In genomic region chr5:119439140-119439625, GRCh38 we compare ENCODE assay signal across 8 cellular contexts. TPM values are rescaled to one million over a fixed set of nuclear protein-coding genes. Genes with fewer than 3 reads are reported as not detected.
A peak's percentile ranks its signal among the peaks of the same experiment; 100 is the strongest.
DNase-seq lines count a peak whose midpoint lies in the region; ATAC-seq and TF ChIP-seq lines count a peak whose summit lies in the region.

No MANE protein-coding gene starts in this region.

- H3K4me1 Mint-ChIP-seq in activated T-cell treated with anti-CD3 and anti-CD28 coated beads, Interleukin-2, amount 50 U/mL, for 24 hours (ENCODE audit: low read depth) = peaks cover 4% of the 10 kb centered on the region

- H3K27me3 Mint-ChIP-seq in activated T-cell treated with anti-CD3 and anti-CD28 coated beads, Interleukin-2, amount 50 U/mL, for 24 hours = peaks cover 19% of the 10 kb centered on the region

- H3K27ac ChIP-seq in subcutaneous abdominal adipose tissue (ENCODE audit: low read depth, low read length) = no peak overlapping the region

- H3K9me3 Mint-ChIP-seq in activated T-cell treated with anti-CD3 and anti-CD28 coated beads, Interleukin-2, amount 50 U/mL, for 24 hours = peaks cover under 1% of the 10 kb centered on the region

- TF ChIP-seq CTCF in GM20000 (IDR thresholded peaks at IDR 0.05; ENCODE audit: extremely low read depth, missing control alignments) = no peak

- no peaks in the 10 kb centered on the region for H3K36me3 Mint-ChIP-seq in activated T-cell treated with anti-CD3 and anti-CD28 coated beads, Interleukin-2, amount 50 U/mL, for 24 hours (ENCODE audit: low read depth)

- H3K36me3 ChIP-seq in subcutaneous abdominal adipose tissue (ENCODE audit: control insufficient read depth in 5 of 5, insufficient read depth in 5 of 5, low read length in 5 of 5) = no peaks in the 10 kb centered on the region

- peak; percentile 47 for ATAC-seq in esophagus mucosa

- H3K4me3 Mint-ChIP-seq in activated T-cell treated with anti-CD3 and anti-CD28 coated beads, Interleukin-2, amount 50 U/mL, for 24 hours = peak overlapping the region; percentile 68

- peaks cover 0 to 2% (median 0%) of the 10 kb centered on the region in 5 donors for H3K27me3 ChIP-seq in subcutaneous abdominal adipose tissue (ENCODE audit: control insufficient read depth in 5 of 5, insufficient read depth in 4 of 5, low read length in 5 of 5)

- no peak overlapping the region for H3K9ac ChIP-seq in subcutaneous abdominal adipose tissue (ENCODE audit: low read length in 5 of 5)

- peaks cover 0 to 3% (median 0%) of the 10 kb centered on the region in 5 donors for H3K9me3 ChIP-seq in subcutaneous abdominal adipose tissue (ENCODE audit: control insufficient read depth in 5 of 5, low read length in 5 of 5)

- H3K27ac Mint-ChIP-seq in activated T-cell treated with anti-CD3 and anti-CD28 coated beads, Interleukin-2, amount 50 U/mL, for 24 hours = peak overlapping the region; percentile 53

- no peak for DNase-seq in activated T-cell treated with anti-CD3 and anti-CD28 coated beads, Interleukin-2, amount 50 U/mL, for 24 hours
- DNase-seq in activated T-cell treated with anti-CD3 and anti-CD28 coated beads, Interleukin-2, amount 50 U/mL, for 1 hour = no peak
- DNase-seq in OCI-M1 (lab: John Stamatoyannopoulos, UW) = peak; percentile 53
- no peak for DNase-seq in GM20000 (ENCODE audit: low spot score)
- DNase-seq in NCI-H2196 (lab: John Stamatoyannopoulos, UW; ENCODE audit: unreplicated experiment) = no peak
- no peak for DNase-seq in NCI-H345 (lab: John Stamatoyannopoulos, UW)

- peak overlapping the region in 4 of 5 donors; percentile 18 to 37 (median 24) for H3K4me3 ChIP-seq in subcutaneous abdominal adipose tissue (ENCODE audit: low read depth in 1 of 5, low read length in 5 of 5)

- no peaks in the 10 kb centered on the region for H3K4me1 ChIP-seq in subcutaneous abdominal adipose tissue (ENCODE audit: control insufficient read depth in 5 of 5, insufficient read depth in 5 of 5, low read length in 5 of 5)

RNA-seq across cellular contexts. Expression of gene HSD17B4, which starts 13.1 kb away (rescaled TPM):
- total RNA-seq in esophagus mucosa = 164 TPM
